Comparison of ENCODE assay signal across 18 cellular contexts in the genomic region with DNA sequence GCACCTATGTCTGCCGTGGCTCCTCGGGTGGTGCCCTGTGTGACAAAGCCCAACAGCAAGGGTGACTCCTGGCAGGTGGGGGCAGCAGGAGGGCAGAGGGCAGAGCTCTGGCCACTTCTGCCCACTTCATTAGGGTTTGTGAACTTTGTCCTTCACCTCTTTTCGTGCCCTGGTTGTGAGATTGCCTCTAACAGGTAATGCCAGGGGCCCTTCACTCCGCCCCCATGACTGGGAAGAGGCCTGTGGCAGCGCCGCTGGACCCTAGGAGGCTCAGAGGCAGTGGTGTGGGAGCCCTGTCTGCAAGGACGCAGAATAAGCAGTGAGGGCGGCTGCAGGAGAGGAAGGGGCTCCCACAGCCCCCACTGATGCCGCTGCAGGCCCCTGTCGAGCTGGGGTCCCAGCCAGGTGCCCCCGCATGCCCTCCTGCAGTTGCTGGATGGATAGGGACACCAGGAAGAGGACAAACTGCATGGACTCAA.
"Had no signal": no experiment of that assay in that cellular context is flagged by ENCODE, and none has a peak within 500 bp of the region (broad histone marks: within the 10 kb centered on the region; RNA-seq: fewer than 3 reads in every experiment).

No MANE protein-coding gene starts in this region.

- H3K27ac Mint-ChIP-seq: nephron, type B pancreatic cell had no signal

- H3K36me3 Mint-ChIP-seq: naive B cell, type B pancreatic cell had no signal

- H3K4me1 ChIP-seq: uterus had no signal

- ATAC-seq: esophagus mucosa, left lung, sciatic nerve had no signal

- H3K4me3 Mint-ChIP-seq: naive B cell, nephron, type B pancreatic cell had no signal

- H3K4me1 Mint-ChIP-seq: nephron had no signal

- H3K36me3 ChIP-seq: uterus had no signal

- H3K27ac ChIP-seq: coronary artery, left lung, skin epidermis, stomach, thoracic aorta, uterus had no signal

- H3K9me3 ChIP-seq: left lung, stomach, thoracic aorta, uterus had no signal

- H3K4me3 ChIP-seq: coronary artery, left lung, lung, skin epidermis, stomach, thoracic aorta, uterus had no signal

- DNase-seq: effector memory CD4-positive, alpha-beta T cell; islet precursor cell; mesendoderm; naive B cell; stimulated activated CD4-positive, alpha-beta T cell treated with anti-CD3 and anti-CD28 coated beads, Interleukin-12 subunit alpha, Interleukin-12 subunit beta, amount 100 ng/mL, for 4 hours; stimulated activated naive CD4-positive, alpha-beta T cell; stomach; substantia nigra; uterus had no signal

- H3K9me3 Mint-ChIP-seq: nephron, type B pancreatic cell had no signal

- H3K27me3 ChIP-seq: uterus had no signal
